Comparison of ENCODE assay signal across 23 cellular contexts in genomic region chr10:51629969-51630617, GRCh38.
DNase-seq lines count a peak whose midpoint lies in the region; ATAC-seq, FAIRE-seq and TF ChIP-seq lines count a peak whose summit lies in the region.
"Had no signal": no experiment of that assay in that cellular context is flagged by ENCODE, and none has a peak within 500 bp of the region (broad histone marks: within the 10 kb centered on the region; RNA-seq: fewer than 3 reads in every experiment).

No MANE protein-coding gene starts in this region.

- H3K9me3 Mint-ChIP-seq in nephron: no peaks in the 10 kb centered on the region
- H3K9me3 Mint-ChIP-seq: activated CD4-positive, alpha-beta memory T cell treated with anti-CD3 and anti-CD28 coated beads, Interleukin-2, amount 10 ng/mL, durations not matched to agents 7 days and 5 days; activated naive CD8-positive, alpha-beta T cell treated with anti-CD3 and anti-CD28 coated beads, Interleukin-2, amount 50 U/mL, for 24 hours; effector memory CD8-positive, alpha-beta T cell had no signal

- peaks cover 35% of the 10 kb centered on the region for H3K4me1 Mint-ChIP-seq in nephron
- H3K4me1 Mint-ChIP-seq: activated CD4-positive, alpha-beta memory T cell treated with anti-CD3 and anti-CD28 coated beads, Interleukin-2, amount 10 ng/mL, durations not matched to agents 7 days and 5 days; activated naive CD8-positive, alpha-beta T cell treated with anti-CD3 and anti-CD28 coated beads, Interleukin-2, amount 50 U/mL, for 24 hours had no signal

- peak overlapping the region in 1 of 3 experiments; percentile 63 for H3K4me3 Mint-ChIP-seq in nephron
- H3K4me3 Mint-ChIP-seq: activated CD4-positive, alpha-beta memory T cell treated with anti-CD3 and anti-CD28 coated beads, Interleukin-2, amount 10 ng/mL, durations not matched to agents 7 days and 5 days; activated naive CD8-positive, alpha-beta T cell treated with anti-CD3 and anti-CD28 coated beads, Interleukin-2, amount 50 U/mL, for 24 hours; effector memory CD8-positive, alpha-beta T cell had no signal

- H3K27me3 Mint-ChIP-seq in nephron (ENCODE audit: low read depth): no peaks in the 10 kb centered on the region
- H3K27me3 Mint-ChIP-seq: activated CD4-positive, alpha-beta memory T cell treated with anti-CD3 and anti-CD28 coated beads, Interleukin-2, amount 10 ng/mL, durations not matched to agents 7 days and 5 days; activated naive CD8-positive, alpha-beta T cell treated with anti-CD3 and anti-CD28 coated beads, Interleukin-2, amount 50 U/mL, for 24 hours; effector memory CD8-positive, alpha-beta T cell had no signal

- H3K36me3 Mint-ChIP-seq in nephron (ENCODE audit: low read depth): no peaks in the 10 kb centered on the region

- ATAC-seq in Right ventricle myocardium inferior: peak; percentile 87
- ATAC-seq: activated naive CD8-positive, alpha-beta T cell treated with anti-CD3 and anti-CD28 coated beads, Interleukin-2, amount 50 U/mL, for 24 hours; body of pancreas; effector memory CD8-positive, alpha-beta T cell had no signal

- peak overlapping the region; percentile 79 to 82 (median 79) for H3K27ac Mint-ChIP-seq in nephron
- H3K27ac Mint-ChIP-seq: activated CD4-positive, alpha-beta memory T cell treated with anti-CD3 and anti-CD28 coated beads, Interleukin-2, amount 10 ng/mL, durations not matched to agents 7 days and 5 days; activated naive CD8-positive, alpha-beta T cell treated with anti-CD3 and anti-CD28 coated beads, Interleukin-2, amount 50 U/mL, for 24 hours; effector memory CD8-positive, alpha-beta T cell had no signal

- DNase-seq in Right ventricle myocardium inferior (ENCODE audit: missing footprints) (no peak), cardiac septum (ENCODE audit: low spot score) (no peak), fibroblast of the aortic adventitia (ENCODE audit: low read depth) (peak; percentile 45), NCI-H748 (lab: John Stamatoyannopoulos, UW; ENCODE audit: unreplicated experiment) (no peak), GM19239 (ENCODE audit: insufficient read length, low spot score) (no peak), DMS79 treated with DMSO at 0.1 percent for 48 hours (lab: John Stamatoyannopoulos, UW) (no peak)
- DNase-seq in stimulated activated CD4-positive, alpha-beta T cell treated with anti-CD3 and anti-CD28 coated beads, Interleukin-2, amount 100 ng/mL, for 48 hours: no peak
- DNase-seq: activated CD4-positive, alpha-beta memory T cell treated with anti-CD3 and anti-CD28 coated beads, Interleukin-2, amount 10 ng/mL, durations not matched to agents 7 days and 5 days; activated gamma-delta T cell treated with Interleukin-2 at 50 U/mL for 16 hours; activated naive CD8-positive, alpha-beta T cell treated with anti-CD3 and anti-CD28 coated beads, Interleukin-2, amount 50 U/mL, for 24 hours; COR-L47; effector memory CD8-positive, alpha-beta T cell; GF-D8; MV-4-11; NCI-H146; NCI-H510A; retina; SIG-M5; stimulated activated naive CD4-positive, alpha-beta T cell treated with Interleukin-2 at 50 U/mL for 16 hours had no signal

- no peak for FAIRE-seq in GM19239 (lab: Jason Lieb, UNC)
- FAIRE-seq: colon, H54 had no signal

- TF ChIP-seq CTCF in fibroblast of the aortic adventitia (IDR thresholded peaks at IDR 0.05; ENCODE audit: insufficient read depth, low read length): no peak
- TF ChIP-seq CTCF in nephron (IDR thresholded peaks at IDR 0.05; ENCODE audit: unreplicated experiment in 3 of 3): no peak

- intact Hi-C loops in Right ventricle myocardium inferior (cut with DNase I) (no loop called here), cardiac septum (cut with DNase I) (no loop called here)

- H3K4me3 ChIP-seq in fibroblast of the aortic adventitia (ENCODE audit: low read depth, low read length): no peak overlapping the region
- H3K4me3 ChIP-seq: body of pancreas had no signal
